20 cellular contexts compared by ENCODE assay signal in genomic region chr3:64490180-64490579, GRCh38.
A peak's percentile ranks its signal among the peaks of the same experiment; 100 is the strongest.
DNase-seq lines count a peak whose midpoint lies in the region; ATAC-seq, FAIRE-seq and TF ChIP-seq lines count a peak whose summit lies in the region.
"Had no signal": no experiment of that assay in that cellular context is flagged by ENCODE, and none has a peak within 500 bp of the region (broad histone marks: within the 10 kb centered on the region; RNA-seq: fewer than 3 reads in every experiment).

No MANE protein-coding gene starts in this region.

- H3K9ac ChIP-seq in kidney (ENCODE audit: low read length in 2 of 2) = no peak overlapping the region

- no peaks in the 10 kb centered on the region for H3K36me3 ChIP-seq in kidney (ENCODE audit: control insufficient read depth in 1 of 2, insufficient read depth in 2 of 2, low read length in 2 of 2)

- peaks cover 76% of the 10 kb centered on the region for H3K27me3 Mint-ChIP-seq in CD4-positive, alpha-beta T cell

- H3K27ac Mint-ChIP-seq in stimulated activated effector memory CD8-positive, alpha-beta T cell treated with anti-CD3 and anti-CD28 coated beads, Interleukin-12 subunit alpha, Interleukin-12 subunit beta, amount 100 ng/mL, for 72 hours = no peak overlapping the region
- H3K27ac Mint-ChIP-seq in CD4-positive, alpha-beta T cell = no peak overlapping the region
- H3K27ac Mint-ChIP-seq: B cell; CD4-positive, alpha-beta memory T cell; H9 had no signal

- CTCF ChIA-PET in CD4-positive, alpha-beta T cell (lab: Charles Lee) = no interaction called here

- peaks cover 53% of the 10 kb centered on the region for H3K27me3 ChIP-seq in CD4-positive, alpha-beta T cell (ENCODE audit: control insufficient read depth, insufficient read depth, low read length)

- ATAC-seq in stimulated activated effector memory CD8-positive, alpha-beta T cell treated with anti-CD3 and anti-CD28 coated beads, Interleukin-12 subunit alpha, Interleukin-12 subunit beta, amount 100 ng/mL, for 72 hours = peak; percentile 17
- no peak for ATAC-seq in CD4-positive, alpha-beta T cell (ENCODE audit: poor library complexity)
- ATAC-seq in GM21367 (IDR thresholded peaks at IDR 0.05; ENCODE audit: unreplicated experiment) (no peak), HG03460 (IDR thresholded peaks at IDR 0.05; ENCODE audit: unreplicated experiment) (no peak)

- no peaks in the 10 kb centered on the region for H3K9me3 ChIP-seq in kidney (ENCODE audit: control insufficient read depth in 1 of 2, low read length in 2 of 2)
- H3K9me3 ChIP-seq in CD4-positive, alpha-beta T cell (ENCODE audit: control insufficient read depth, low read length) = no peaks in the 10 kb centered on the region

- no peak overlapping the region for H3K4me3 Mint-ChIP-seq in stimulated activated effector memory CD8-positive, alpha-beta T cell treated with anti-CD3 and anti-CD28 coated beads, Interleukin-12 subunit alpha, Interleukin-12 subunit beta, amount 100 ng/mL, for 72 hours
- no peak overlapping the region for H3K4me3 Mint-ChIP-seq in CD4-positive, alpha-beta T cell
- H3K4me3 Mint-ChIP-seq: B cell; CD4-positive, alpha-beta memory T cell had no signal

- no peak for FAIRE-seq in kidney (lab: Jason Lieb, UNC)
- FAIRE-seq: GM12892, K562 had no signal

- POLR2A ChIA-PET in CD4-positive, alpha-beta T cell (lab: Charles Lee) = no interaction called here

- no peaks in the 10 kb centered on the region for H3K4me1 Mint-ChIP-seq in stimulated activated effector memory CD8-positive, alpha-beta T cell treated with anti-CD3 and anti-CD28 coated beads, Interleukin-12 subunit alpha, Interleukin-12 subunit beta, amount 100 ng/mL, for 72 hours
- no peaks in the 10 kb centered on the region for H3K4me1 Mint-ChIP-seq in CD4-positive, alpha-beta T cell (ENCODE audit: low read depth)
- H3K4me1 Mint-ChIP-seq: B cell had no signal

- DNase-seq in NCI-H2171 treated with DMSO at 0.1 percent for 48 hours (lab: John Stamatoyannopoulos, UW) = peak; percentile 1
- DNase-seq in NCI-H2171 (lab: John Stamatoyannopoulos, UW) = no peak
- DNase-seq in kidney = no peak
- DNase-seq in stimulated activated effector memory CD8-positive, alpha-beta T cell treated with anti-CD3 and anti-CD28 coated beads, Interleukin-12 subunit alpha, Interleukin-12 subunit beta, amount 100 ng/mL, for 72 hours (ENCODE audit: low spot score in 2 of 2) = no peak
- no peak for DNase-seq in CD4-positive, alpha-beta T cell
- DNase-seq: CD4-positive, alpha-beta memory T cell; H9; NCI-H1092 treated with DMSO at 0.1 percent for 48 hours; NCI-H2029 treated with DMSO at 0.1 percent for 48 hours; NCI-H510A; NCI-H82; OCI-M1 had no signal

- no peaks in the 10 kb centered on the region for H3K9me3 Mint-ChIP-seq in stimulated activated effector memory CD8-positive, alpha-beta T cell treated with anti-CD3 and anti-CD28 coated beads, Interleukin-12 subunit alpha, Interleukin-12 subunit beta, amount 100 ng/mL, for 72 hours
- H3K9me3 Mint-ChIP-seq in CD4-positive, alpha-beta T cell = no peaks in the 10 kb centered on the region
- H3K9me3 Mint-ChIP-seq: H9 had no signal

- peaks cover 17 to 19% of the 10 kb centered on the region in 2 donors for H3K4me1 ChIP-seq in kidney (ENCODE audit: control insufficient read depth in 1 of 2, insufficient read depth in 1 of 2, low read depth in 1 of 2, low read length in 2 of 2)

- intact Hi-C loops in kidney (cut with DNase I) = no loop called here
- intact Hi-C loops in CD4-positive, alpha-beta T cell (cut with DNase I, micrococcal nuclease) = no loop called here

- TF ChIP-seq CTCF in VCaP (conservative IDR thresholded peaks at IDR 0.05) (no peak), kidney (IDR thresholded peaks at IDR 0.05; ENCODE audit: borderline replicate concordance, extremely low read depth, insufficient read depth) (no peak)
- TF ChIP-seq CTCF in CD4-positive, alpha-beta T cell (IDR thresholded peaks at IDR 0.05) = no peak

- H3K27ac ChIP-seq in VCaP (peak overlapping the region; percentile 92), kidney (ENCODE audit: low read depth in 2 of 2, low read length in 2 of 2) (peak overlapping the region; percentile 77 to 82)
- no peak overlapping the region for H3K27ac ChIP-seq in CD4-positive, alpha-beta T cell (ENCODE audit: low read depth, low read length)
- H3K27ac ChIP-seq: HL-60, SK-N-MC had no signal

- H3K4me3 ChIP-seq in kidney (ENCODE audit: low read length in 2 of 2) = no peak overlapping the region
- H3K4me3 ChIP-seq: K562, SK-N-MC had no signal

- no peaks in the 10 kb centered on the region for H3K36me3 Mint-ChIP-seq in stimulated activated effector memory CD8-positive, alpha-beta T cell treated with anti-CD3 and anti-CD28 coated beads, Interleukin-12 subunit alpha, Interleukin-12 subunit beta, amount 100 ng/mL, for 72 hours
- H3K36me3 Mint-ChIP-seq in CD4-positive, alpha-beta T cell (ENCODE audit: low read depth) = no peaks in the 10 kb centered on the region
- H3K36me3 Mint-ChIP-seq: CD4-positive, alpha-beta memory T cell had no signal
